8 cellular contexts compared by ENCODE assay signal in the genomic region with DNA sequence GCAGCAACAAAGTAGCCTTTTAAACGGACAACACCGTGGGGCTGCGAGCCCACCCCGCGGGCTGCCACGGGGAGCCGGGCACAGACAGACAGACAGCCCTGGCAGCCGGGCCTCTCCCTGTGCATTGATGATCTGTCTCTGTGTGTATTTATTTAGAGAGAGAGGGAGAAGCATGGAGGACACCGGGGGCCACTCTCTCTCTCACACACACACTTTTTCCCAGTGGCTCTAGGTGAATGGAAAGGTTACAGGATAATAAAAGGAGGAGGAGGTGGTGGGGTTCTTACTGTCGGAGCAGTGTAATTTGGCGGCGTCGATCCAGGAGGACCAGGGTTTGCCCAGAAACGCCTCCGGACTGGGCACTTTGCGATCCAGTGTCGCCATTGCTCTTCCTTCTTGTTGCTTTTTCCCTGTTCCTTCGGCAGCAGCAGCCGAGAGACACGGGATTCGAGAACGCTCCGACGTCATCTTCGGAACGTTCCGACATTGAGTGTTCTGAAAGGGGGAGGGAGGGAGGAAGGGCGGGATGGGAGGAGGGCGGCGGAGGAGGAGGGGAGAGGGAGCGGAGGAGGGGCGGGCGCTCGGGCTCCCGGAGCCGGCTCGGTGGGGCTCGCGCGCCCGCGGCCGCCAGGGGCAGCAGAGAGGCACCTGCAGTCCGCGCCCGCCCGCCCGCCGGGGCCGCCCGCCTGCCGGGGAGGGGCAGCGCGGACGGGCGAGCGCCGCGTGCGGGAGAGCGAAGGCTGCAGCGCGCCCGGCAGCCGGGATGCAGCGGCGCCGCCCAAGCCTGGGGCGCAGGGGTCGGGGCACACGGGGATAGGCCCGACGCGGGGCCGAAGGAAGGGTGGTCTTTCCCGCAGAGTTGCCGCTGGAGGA. TPM values are rescaled to one million over a fixed set of nuclear protein-coding genes. Genes with fewer than 3 reads are reported as not detected.
DNase-seq lines count a peak whose midpoint lies in the region; ATAC-seq and TF ChIP-seq lines count a peak whose summit lies in the region.

A gene with protein sequence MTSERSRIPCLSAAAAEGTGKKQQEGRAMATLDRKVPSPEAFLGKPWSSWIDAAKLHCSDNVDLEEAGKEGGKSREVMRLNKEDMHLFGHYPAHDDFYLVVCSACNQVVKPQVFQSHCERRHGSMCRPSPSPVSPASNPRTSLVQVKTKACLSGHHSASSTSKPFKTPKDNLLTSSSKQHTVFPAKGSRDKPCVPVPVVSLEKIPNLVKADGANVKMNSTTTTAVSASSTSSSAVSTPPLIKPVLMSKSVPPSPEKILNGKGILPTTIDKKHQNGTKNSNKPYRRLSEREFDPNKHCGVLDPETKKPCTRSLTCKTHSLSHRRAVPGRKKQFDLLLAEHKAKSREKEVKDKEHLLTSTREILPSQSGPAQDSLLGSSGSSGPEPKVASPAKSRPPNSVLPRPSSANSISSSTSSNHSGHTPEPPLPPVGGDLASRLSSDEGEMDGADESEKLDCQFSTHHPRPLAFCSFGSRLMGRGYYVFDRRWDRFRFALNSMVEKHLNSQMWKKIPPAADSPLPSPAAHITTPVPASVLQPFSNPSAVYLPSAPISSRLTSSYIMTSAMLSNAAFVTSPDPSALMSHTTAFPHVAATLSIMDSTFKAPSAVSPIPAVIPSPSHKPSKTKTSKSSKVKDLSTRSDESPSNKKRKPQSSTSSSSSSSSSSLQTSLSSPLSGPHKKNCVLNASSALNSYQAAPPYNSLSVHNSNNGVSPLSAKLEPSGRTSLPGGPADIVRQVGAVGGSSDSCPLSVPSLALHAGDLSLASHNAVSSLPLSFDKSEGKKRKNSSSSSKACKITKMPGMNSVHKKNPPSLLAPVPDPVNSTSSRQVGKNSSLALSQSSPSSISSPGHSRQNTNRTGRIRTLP (minus strand): TSS at position 509 of the 873 bp plus-strand sequence. CDS start 41 bp downstream, at position 468.

- H3K79me2 ChIP-seq in SU-DHL-6 (ENCODE audit: insufficient read depth, low read length), result no peaks in the 10 kb centered on the region

- intact Hi-C loops in Right ventricle myocardium superior (cut with DNase I), result loop anchor here (10.0 kb wide), 1 partner anchor 288 kb away; no protein-coding TSS in a partner anchor
- intact Hi-C loops in ovary (cut with DNase I), result loop anchor here in 1 of 4 donors (5.0 to 10.0 kb wide), 3 partner anchors 112 to 222 kb away; no protein-coding TSS in a partner anchor

- DNase-seq in EH (ENCODE audit: low read depth) (peak; percentile 98), NCI-H1417 treated with DMSO at 0.1 percent for 48 hours (lab: John Stamatoyannopoulos, UW) (peak; percentile 77), Right ventricle myocardium superior (peak; percentile 96), ovary (peak; percentile 94 to 96 (median 95)), thoracic aorta (ENCODE audit: low spot score) (peak; percentile 85)
- DNase-seq in activated naive CD8-positive, alpha-beta T cell treated with anti-CD3 and anti-CD28 coated beads, Interleukin-2, amount 10 ng/mL, durations not matched to agents 7 days and 5 days, result peak; percentile 95

- peaks cover 12% of the 10 kb centered on the region for H3K27me3 Mint-ChIP-seq in activated naive CD8-positive, alpha-beta T cell treated with anti-CD3 and anti-CD28 coated beads, Interleukin-2, amount 10 ng/mL, durations not matched to agents 7 days and 5 days

- H3F3A ChIP-seq in SU-DHL-6 (ENCODE audit: insufficient read depth), result no peaks in the 10 kb centered on the region

- TF ChIP-seq POLR2A in ovary (IDR thresholded peaks at IDR 0.05), result peak; percentile 48

- H3K9me3 ChIP-seq in SU-DHL-6 (ENCODE audit: insufficient read depth, low read length) (no peaks in the 10 kb centered on the region), ovary (no peaks in the 10 kb centered on the region), thoracic aorta (no peaks in the 10 kb centered on the region)

- peak within 1 kb of the TSS; percentile 55 for H3K9ac ChIP-seq in SU-DHL-6 (ENCODE audit: low read length)

- ATAC-seq in HG02571 (IDR thresholded peaks at IDR 0.05; ENCODE audit: unreplicated experiment) (peak; percentile 92), Right ventricle myocardium superior (ENCODE audit: poor library complexity) (peak; percentile 96), thoracic aorta (ENCODE audit: insufficient number of reproducible peaks, low FRiP score, low read depth) (peak; percentile 94)
- ATAC-seq in activated naive CD8-positive, alpha-beta T cell treated with anti-CD3 and anti-CD28 coated beads, Interleukin-2, amount 10 ng/mL, durations not matched to agents 7 days and 5 days (ENCODE audit: low read depth), result peak; percentile 96

- 1% methylated on average over 62 to 77 of the region's 77 CpGs for WGBS in ovary, 3 donors

- H3K4me3 ChIP-seq in SU-DHL-6 (ENCODE audit: insufficient read depth, low read length, poor library complexity, severe bottlenecking) (peak within 1 kb of the TSS; percentile 56), ovary (peak within 1 kb of the TSS; percentile 88), thoracic aorta (peak within 1 kb of the TSS; percentile 93)

- TF ChIP-seq EP300 in ovary (IDR thresholded peaks at IDR 0.05), result no peak

- no peaks in the 10 kb centered on the region for H3K9me2 ChIP-seq in SU-DHL-6 (replicated peaks; ENCODE audit: insufficient read depth, low read length)

- H3K4me2 ChIP-seq in SU-DHL-6 (ENCODE audit: low read depth, low read length, poor library complexity, severe bottlenecking), result peak within 1 kb of the TSS; percentile 72

- H3K4me1 ChIP-seq in ovary (ENCODE audit: insufficient read depth) (peaks cover 8% of the 10 kb centered on the region), thoracic aorta (ENCODE audit: control insufficient read depth in 1 of 2, low read depth in 2 of 2) (peaks cover 11 to 33% of the 10 kb centered on the region in 2 donors)

- H3K9me3 Mint-ChIP-seq in activated naive CD8-positive, alpha-beta T cell treated with anti-CD3 and anti-CD28 coated beads, Interleukin-2, amount 10 ng/mL, durations not matched to agents 7 days and 5 days, result peaks cover 2% of the 10 kb centered on the region

- no peaks in the 10 kb centered on the region for H3K36me3 Mint-ChIP-seq in activated naive CD8-positive, alpha-beta T cell treated with anti-CD3 and anti-CD28 coated beads, Interleukin-2, amount 10 ng/mL, durations not matched to agents 7 days and 5 days

- POLR2A ChIA-PET in activated naive CD8-positive, alpha-beta T cell treated with anti-CD3 and anti-CD28 coated beads, Interleukin-2, amount 10 ng/mL, durations not matched to agents 7 days and 5 days (lab: Charles Lee), result interaction anchor here (0.6 kb wide), 1 partner anchor 1250 kb away, joined by 5 read pairs; no protein-coding TSS in a partner anchor

- H4K20me1 ChIP-seq in SU-DHL-6 (ENCODE audit: low read depth, low read length), result no peaks in the 10 kb centered on the region

- H3K27ac ChIP-seq in SU-DHL-6 (ENCODE audit: low read depth, low read length) (no peak within 1 kb of the TSS), ovary (peak within 1 kb of the TSS; percentile 54 to 63), thoracic aorta (peak within 1 kb of the TSS; percentile 35 to 72)

- H3K36me3 ChIP-seq in SU-DHL-6 (ENCODE audit: low read length), result no peaks in the 10 kb centered on the region
- H3K36me3 ChIP-seq in ovary, result no peaks in the 10 kb centered on the region
- no peaks in the 10 kb centered on the region for H3K36me3 ChIP-seq in thoracic aorta

- H3K27ac Mint-ChIP-seq in activated naive CD8-positive, alpha-beta T cell treated with anti-CD3 and anti-CD28 coated beads, Interleukin-2, amount 10 ng/mL, durations not matched to agents 7 days and 5 days, result peak within 1 kb of the TSS; percentile 51

- peak within 1 kb of the TSS; percentile 83 for H2AFZ ChIP-seq in SU-DHL-6 (ENCODE audit: low read depth, low read length, severe bottlenecking)

- H3K27me3 ChIP-seq in SU-DHL-6 (ENCODE audit: low read length) (no peaks in the 10 kb centered on the region), ovary (no peaks in the 10 kb centered on the region), thoracic aorta (replicated peaks; ENCODE audit: insufficient read depth) (no peaks in the 10 kb centered on the region)

- H3K4me3 Mint-ChIP-seq in activated naive CD8-positive, alpha-beta T cell treated with anti-CD3 and anti-CD28 coated beads, Interleukin-2, amount 10 ng/mL, durations not matched to agents 7 days and 5 days, result peak within 1 kb of the TSS; percentile 91

- TF ChIP-seq CTCF in SU-DHL-6 (IDR thresholded peaks at IDR 0.05; ENCODE audit: insufficient read depth, low read length, poor library complexity, severe bottlenecking) (peak; percentile 18), ovary (IDR thresholded peaks at IDR 0.05) (peak in 2 of 3 donors; percentile 60 to 68), thoracic aorta (IDR thresholded peaks at IDR 0.05) (peak; percentile 51)

- peaks cover 12% of the 10 kb centered on the region for H3K4me1 Mint-ChIP-seq in activated naive CD8-positive, alpha-beta T cell treated with anti-CD3 and anti-CD28 coated beads, Interleukin-2, amount 10 ng/mL, durations not matched to agents 7 days and 5 days

RNA-seq across cellular contexts. Expression of the gene that starts here (rescaled TPM):
- 10 to 100 TPM; 15.2 to 17.0 TPM for total RNA-seq in activated naive CD8-positive, alpha-beta T cell treated with anti-CD3 and anti-CD28 coated beads, Interleukin-2, amount 10 ng/mL, durations not matched to agents 7 days and 5 days
- total RNA-seq in Right ventricle myocardium superior, result 5.3 TPM
- 10 to 100 TPM in 4 of 7 donors, 1 to 10 TPM in 3; 5.6 to 17.6 (median 11.4) TPM for total RNA-seq in ovary
- 10 to 100 TPM in 1 of 2 donors, 1 to 10 TPM in 1; 5.0 to 13.6 TPM for polyA plus RNA-seq in ovary
- 10 to 100 TPM; 11.6 to 13.4 TPM for total RNA-seq in thoracic aorta
